21 cellular contexts compared by ENCODE assay signal in the genomic region with DNA sequence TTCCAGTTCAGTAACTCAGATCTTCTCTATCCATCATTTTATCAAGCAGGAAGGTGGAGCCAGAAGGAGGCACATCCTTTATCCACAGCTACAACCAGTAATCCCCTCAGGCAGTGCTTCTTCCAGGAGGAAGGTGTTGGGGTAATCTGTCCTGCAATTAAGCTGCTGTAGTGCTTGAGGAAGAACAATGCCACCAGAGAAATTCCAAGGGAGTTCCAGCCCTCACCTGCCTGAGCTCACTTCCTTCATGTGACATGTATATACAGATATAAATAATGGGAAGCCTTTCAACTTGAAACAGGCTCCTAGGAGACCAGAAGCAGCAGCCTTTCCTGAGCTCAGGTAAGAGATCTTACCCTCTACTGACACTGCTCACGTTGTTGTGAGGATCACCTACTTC. TPM values are rescaled to one million over a fixed set of nuclear protein-coding genes. Genes with fewer than 3 reads are reported as not detected.
"Had no signal": no experiment of that assay in that cellular context is flagged by ENCODE, and none has a peak within 500 bp of the region (broad histone marks: within the 10 kb centered on the region; RNA-seq: fewer than 3 reads in every experiment).

No MANE protein-coding gene starts in this region.

- H3K9me3 ChIP-seq: left lung, spleen, thoracic aorta, upper lobe of left lung had no signal

- H3K27ac ChIP-seq: dorsolateral prefrontal cortex, left lung, spleen, thoracic aorta, upper lobe of left lung, WERI-Rb-1 had no signal

- DNase-seq: activated CD4-positive, alpha-beta memory T cell treated with anti-CD3 and anti-CD28 coated beads, Interleukin-2, amount 10 ng/mL, durations not matched to agents 7 days and 5 days; activated CD4-positive, alpha-beta T cell treated with anti-CD3 and anti-CD28 coated beads for 36 hours; activated CD8-positive, alpha-beta memory T cell treated with anti-CD3 and anti-CD28 coated beads, Interleukin-2, amount 10 ng/mL, durations not matched to agents 7 days and 5 days; caudate nucleus; dorsolateral prefrontal cortex; hypothalamus; left lung; retina; spleen; stimulated activated CD4-positive, alpha-beta T cell treated with anti-CD3 and anti-CD28 coated beads, Interleukin-4, amount 100 ng/mL, for 4 hours; stimulated activated naive B cell treated with anti-CD40 and anti-IgM and Interleukin-4, amounts not matched to agents 10 μg/mL and 1 μg/mL and 100 μg/mL, for 72 hours; T-helper 2 cell; upper lobe of left lung; WERI-Rb-1 had no signal

- H3K27me3 ChIP-seq: upper lobe of left lung had no signal

- FAIRE-seq: frontal cortex had no signal

- ATAC-seq: activated CD4-positive, alpha-beta T cell treated with anti-CD3 and anti-CD28 coated beads for 36 hours; activated CD8-positive, alpha-beta memory T cell treated with anti-CD3 and anti-CD28 coated beads, Interleukin-2, amount 10 ng/mL, durations not matched to agents 7 days and 5 days; left lung; stimulated activated naive B cell treated with anti-CD40 and anti-IgM and Interleukin-4, amounts not matched to agents 10 μg/mL and 1 μg/mL and 100 μg/mL, for 72 hours had no signal

- H3K36me3 ChIP-seq: left lung, spleen, thoracic aorta, upper lobe of left lung, WERI-Rb-1 had no signal

- H3K4me3 ChIP-seq: dorsolateral prefrontal cortex, left lung, spleen, thoracic aorta, upper lobe of left lung had no signal

RNA-seq across cellular contexts. Expression of gene IL20, which starts 2.2 kb away (rescaled TPM):
- total RNA-seq: activated CD4-positive, alpha-beta memory T cell treated with anti-CD3 and anti-CD28 coated beads, Interleukin-2, amount 10 ng/mL, durations not matched to agents 7 days and 5 days; activated CD4-positive, alpha-beta T cell treated with anti-CD3 and anti-CD28 coated beads for 36 hours; activated CD8-positive, alpha-beta memory T cell treated with anti-CD3 and anti-CD28 coated beads, Interleukin-2, amount 10 ng/mL, durations not matched to agents 7 days and 5 days; dorsolateral prefrontal cortex; epithelial cell of proximal tubule; frontal cortex; kidney epithelial cell; left lung; mononuclear cell; posterior vena cava; spleen; thoracic aorta; upper lobe of left lung had no signal
- polyA plus RNA-seq: neural cell, spleen had no signal

RNA-seq across cellular contexts. Expression of gene IL24, which starts 34.0 kb away (rescaled TPM):
- total RNA-seq: activated CD4-positive, alpha-beta memory T cell treated with anti-CD3 and anti-CD28 coated beads, Interleukin-2, amount 10 ng/mL, durations not matched to agents 7 days and 5 days; activated CD8-positive, alpha-beta memory T cell treated with anti-CD3 and anti-CD28 coated beads, Interleukin-2, amount 10 ng/mL, durations not matched to agents 7 days and 5 days; dorsolateral prefrontal cortex; posterior vena cava; thoracic aorta had no signal
- polyA plus RNA-seq: neural cell had no signal

RNA-seq across cellular contexts. Expression of gene FCMR, which starts 58.5 kb away (rescaled TPM):
- total RNA-seq: epithelial cell of proximal tubule had no signal
- polyA plus RNA-seq: neural cell had no signal
